8 cellular contexts compared by ENCODE assay signal in the genomic region with DNA sequence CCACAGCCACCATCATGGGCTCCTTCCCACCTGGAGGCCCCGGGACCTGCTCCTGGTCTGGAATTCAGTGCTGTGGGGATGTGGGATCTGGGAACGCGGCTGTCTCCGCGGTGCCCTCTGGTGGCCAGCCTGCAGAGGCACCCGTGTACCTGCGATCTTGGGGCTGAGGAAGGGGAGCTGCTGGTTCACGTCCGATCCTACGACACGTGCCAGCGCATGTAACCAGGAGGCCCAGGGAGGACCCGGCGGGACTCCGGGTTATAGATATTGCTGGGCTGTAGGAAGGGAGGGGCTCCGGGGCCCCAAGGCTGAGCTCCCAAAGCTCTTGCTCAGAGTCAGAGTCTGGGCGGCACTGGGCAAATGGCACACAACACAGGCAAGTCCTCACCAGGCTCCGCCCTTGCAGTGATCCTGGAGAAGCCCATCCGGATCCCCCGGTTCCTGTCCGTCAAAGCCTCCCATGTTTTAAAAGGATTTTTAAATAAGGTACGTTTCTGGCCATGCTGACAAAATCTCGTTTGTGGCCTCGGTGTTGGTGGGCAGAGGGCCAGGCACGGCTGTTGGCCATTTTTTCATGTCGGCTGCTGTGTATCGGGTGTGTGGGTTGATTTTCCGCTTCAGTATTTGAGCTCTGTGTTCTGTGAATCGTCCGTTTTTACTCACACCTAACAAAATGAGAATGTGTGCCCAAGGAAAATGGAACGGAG. TPM values are rescaled to one million over a fixed set of nuclear protein-coding genes. Genes with fewer than 3 reads are reported as not detected.
DNase-seq lines count a peak whose midpoint lies in the region; ATAC-seq and TF ChIP-seq lines count a peak whose summit lies in the region.

No MANE protein-coding gene starts in this region.

- no peak overlapping the region for H2AFZ ChIP-seq in Karpas-422 (ENCODE audit: low read length)

- no peaks in the 10 kb centered on the region for H3K79me2 ChIP-seq in Karpas-422 (ENCODE audit: low read length)

- DNase-seq in DMS79 treated with DMSO at 0.1 percent for 48 hours (lab: John Stamatoyannopoulos, UW) (peak; percentile 65), Karpas-422 (peak; percentile 60), SJSA1 (ENCODE audit: low read depth in 1 of 2, low spot score in 2 of 2) (peak; percentile 52 to 64), brain microvascular endothelial cell (no peak), iPS DF 6.9 (ENCODE audit: low read depth, low spot score) (peak; percentile 57)

- no peaks in the 10 kb centered on the region for H4K20me1 ChIP-seq in Karpas-422 (ENCODE audit: insufficient read depth, low read depth, low read length)

- H3K4me3 ChIP-seq in Karpas-422 (ENCODE audit: low read length) (no peak overlapping the region), SJSA1 (no peak overlapping the region), brain microvascular endothelial cell (ENCODE audit: low read depth, low read length) (no peak overlapping the region), iPS DF 6.9 (ENCODE audit: low read length) (no peak overlapping the region), skin epidermis (peak overlapping the region in 4 of 7 experiments; percentile 6 to 29 (median 16))

- no peak overlapping the region for H3K9ac ChIP-seq in Karpas-422 (ENCODE audit: low read length)

- H3K36me3 ChIP-seq in Karpas-422 (ENCODE audit: insufficient read depth, low read length) (no peaks in the 10 kb centered on the region), SJSA1 (no peaks in the 10 kb centered on the region), brain microvascular endothelial cell (replicated peaks) (no peaks in the 10 kb centered on the region), iPS DF 6.9 (ENCODE audit: control insufficient read depth, insufficient read depth, low read length) (peaks cover 17% of the 10 kb centered on the region; the same call in 1 of the 2 replicates)

- in situ Hi-C loops in brain microvascular endothelial cell (cut with HindIII; ENCODE audit: low pct_ligation_motif_present, low sequenced_read_pairs) = no loop called here

- H3K4me2 ChIP-seq in Karpas-422 (ENCODE audit: low read depth, low read length, poor library complexity, severe bottlenecking) = no peak overlapping the region

- no peaks in the 10 kb centered on the region for H3K9me2 ChIP-seq in Karpas-422 (replicated peaks; ENCODE audit: insufficient read depth, low read length)

- WGBS in iPS DF 6.9 (ENCODE audit: insufficient coverage, insufficient read length) = no CpG with 5 or more reads among the region's 31 CpGs

- H3K27ac ChIP-seq in Karpas-422 (ENCODE audit: low read length) (no peak overlapping the region), SJSA1 (no peak overlapping the region), brain microvascular endothelial cell (no peak overlapping the region), iPS DF 6.9 (ENCODE audit: low read length) (no peak overlapping the region), skin epidermis (peak overlapping the region in 1 of 21 experiments; percentile 34)

- H3K4me1 ChIP-seq in Karpas-422 (ENCODE audit: low read length) (no peaks in the 10 kb centered on the region), SJSA1 (replicated peaks) (no peaks in the 10 kb centered on the region), iPS DF 6.9 (ENCODE audit: control insufficient read depth, insufficient read depth, low read length) (no peaks in the 10 kb centered on the region; the same call in 1 of the 2 replicates)

- H3K9me3 ChIP-seq in Karpas-422 (ENCODE audit: low read length) (no peaks in the 10 kb centered on the region), SJSA1 (replicated peaks) (no peaks in the 10 kb centered on the region), iPS DF 6.9 (ENCODE audit: control insufficient read depth, insufficient read depth, low read length) (no peaks in the 10 kb centered on the region)

- no peaks in the 10 kb centered on the region for H3K27me3 ChIP-seq in Karpas-422 (ENCODE audit: low read length)
- H3K27me3 ChIP-seq in SJSA1 (replicated peaks) = no peaks in the 10 kb centered on the region
- H3K27me3 ChIP-seq in brain microvascular endothelial cell (replicated peaks) = no peaks in the 10 kb centered on the region
- no peaks in the 10 kb centered on the region for H3K27me3 ChIP-seq in iPS DF 6.9 (ENCODE audit: control insufficient read depth, insufficient read depth, low read length)

- ATAC-seq in GM21529 (IDR thresholded peaks at IDR 0.05; ENCODE audit: unreplicated experiment) (no peak), HG02840 (IDR thresholded peaks at IDR 0.05; ENCODE audit: low FRiP score, unreplicated experiment) (no peak)

- peak; percentile 96 for TF ChIP-seq CTCF in brain microvascular endothelial cell (IDR thresholded peaks at IDR 0.05; ENCODE audit: low read depth, low read length, missing control alignments)

RNA-seq across cellular contexts. Expression of gene FAAP20, which starts 20.1 kb away (rescaled TPM):
- 20.1 and 84.8 TPM in 2 replicates for total RNA-seq in Karpas-422 (2014; rRNA removed; shearing (Covaris generic); ENCODE audit: low replicate concordance)
- 39.2 and 48.6 TPM in 2 replicates for total RNA-seq in SJSA1 (2014; rRNA removed; shearing (Covaris generic))

RNA-seq across cellular contexts. Expression of gene SKI, which starts 53.6 kb away (rescaled TPM):
- total RNA-seq in Karpas-422 (2014; rRNA removed; shearing (Covaris generic); ENCODE audit: low replicate concordance) = 1.7 and 2.4 TPM in 2 replicates
- 9.6 and 24.3 TPM in 2 replicates for total RNA-seq in SJSA1 (2014; rRNA removed; shearing (Covaris generic))

Comparison
In these comparisons a context has a peak if more than half of its experiments do, and no peak if none do; other contexts are left out.
1. H3K4me3 ChIP-seq: peak in skin epidermis (4 of 7); none in Karpas-422 (single experiment), SJSA1 (single experiment), brain microvascular endothelial cell (single experiment) and iPS DF 6.9 (single experiment).